25 cellular contexts compared by ENCODE assay signal in the genomic region with DNA sequence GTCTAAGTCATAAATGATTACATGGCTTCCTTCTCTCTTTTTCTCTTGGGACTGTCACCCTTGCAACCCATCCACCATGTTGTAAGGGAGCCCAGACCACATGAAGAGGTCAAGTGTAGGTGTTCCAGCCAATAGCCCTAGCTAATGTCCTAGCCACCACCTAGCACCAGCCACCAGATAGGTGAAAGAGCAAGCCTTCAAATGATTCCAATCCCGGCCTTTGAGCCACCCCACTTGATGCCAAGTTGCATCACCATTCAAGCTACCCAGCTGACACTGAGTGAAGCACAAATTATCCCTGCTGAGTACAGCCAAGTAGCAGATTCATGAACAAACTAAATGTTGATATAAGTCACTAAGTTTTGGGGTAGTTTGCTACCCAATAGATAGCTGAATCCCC.
"Had no signal": no experiment of that assay in that cellular context is flagged by ENCODE, and none has a peak within 500 bp of the region (broad histone marks: within the 10 kb centered on the region; RNA-seq: fewer than 3 reads in every experiment).

No MANE protein-coding gene starts in this region.

- H3K9me3 ChIP-seq: esophagus squamous epithelium, mucosa of descending colon, ovary, psoas muscle, testis had no signal

- H3K9me3 Mint-ChIP-seq: natural killer cell treated with Interleukin-12 subunit alpha and Interleukin-12 subunit beta and Interleukin-15 and Interleukin-18, amount 100 ng/mL, for 72 hours; type B pancreatic cell had no signal

- H3K4me3 Mint-ChIP-seq: mesothelial cell of epicardium; stimulated activated memory B cell treated with anti-CD40 and anti-IgM and Interleukin-4, amounts not matched to agents 10 μg/mL and 1 μg/mL and 100 μg/mL, for 72 hours had no signal

- H3K27ac ChIP-seq: coronary artery, esophagus squamous epithelium, heart right ventricle, ovary, psoas muscle, skin epidermis, spleen, testis, tibial artery had no signal

- H3K27ac Mint-ChIP-seq: mesothelial cell of epicardium; natural killer cell treated with Interleukin-12 subunit alpha and Interleukin-12 subunit beta and Interleukin-15 and Interleukin-18, amount 100 ng/mL, for 72 hours; stimulated activated memory B cell treated with anti-CD40 and anti-IgM and Interleukin-4, amounts not matched to agents 10 μg/mL and 1 μg/mL and 100 μg/mL, for 72 hours; type B pancreatic cell had no signal

- ATAC-seq: heart right ventricle; mucosa of descending colon; natural killer cell treated with Interleukin-12 subunit alpha and Interleukin-12 subunit beta and Interleukin-15 and Interleukin-18, amount 100 ng/mL, for 72 hours; psoas muscle; right cardiac atrium; stimulated activated memory B cell treated with anti-CD40 and anti-IgM and Interleukin-4, amounts not matched to agents 10 μg/mL and 1 μg/mL and 100 μg/mL, for 72 hours; stimulated activated naive CD8-positive, alpha-beta T cell treated with anti-CD3 and anti-CD28 coated beads, Interleukin-15, Interleukin-2, amounts not matched to agents 100 U/mL and 50 U/mL, for 24 hours had no signal

- H3K4me3 ChIP-seq: coronary artery, esophagus squamous epithelium, heart right ventricle, mucosa of descending colon, ovary, psoas muscle, skin epidermis, spleen, testis, tibial artery had no signal

- H3K4me1 ChIP-seq: psoas muscle, testis had no signal

- DNase-seq: dermis blood vessel endothelial cell; effector memory CD4-positive, alpha-beta T cell; esophagus squamous epithelium; foreskin melanocyte; glutamatergic neuron; heart right ventricle; mesenchymal stem cell; mucosa of descending colon; occipital lobe; ovary; posterior cingulate gyrus; right cardiac atrium; spleen; stimulated activated CD4-positive, alpha-beta T cell treated with anti-CD3 and anti-CD28 coated beads, Interleukin-4, amount 100 ng/mL, for 4 hours; stimulated activated naive CD8-positive, alpha-beta T cell treated with anti-CD3 and anti-CD28 coated beads, Interleukin-15, Interleukin-2, amounts not matched to agents 100 U/mL and 50 U/mL, for 24 hours; substantia nigra; testis; tibial artery had no signal

- H3K36me3 ChIP-seq: esophagus squamous epithelium, heart right ventricle, ovary, spleen, tibial artery had no signal

- H3K36me3 Mint-ChIP-seq: mesothelial cell of epicardium; natural killer cell treated with Interleukin-12 subunit alpha and Interleukin-12 subunit beta and Interleukin-15 and Interleukin-18, amount 100 ng/mL, for 72 hours; stimulated activated memory B cell treated with anti-CD40 and anti-IgM and Interleukin-4, amounts not matched to agents 10 μg/mL and 1 μg/mL and 100 μg/mL, for 72 hours; type B pancreatic cell had no signal

- H3K27me3 ChIP-seq: ovary, testis, tibial artery had no signal
